Comparison of ENCODE assay signal across 14 cellular contexts in the genomic region with DNA sequence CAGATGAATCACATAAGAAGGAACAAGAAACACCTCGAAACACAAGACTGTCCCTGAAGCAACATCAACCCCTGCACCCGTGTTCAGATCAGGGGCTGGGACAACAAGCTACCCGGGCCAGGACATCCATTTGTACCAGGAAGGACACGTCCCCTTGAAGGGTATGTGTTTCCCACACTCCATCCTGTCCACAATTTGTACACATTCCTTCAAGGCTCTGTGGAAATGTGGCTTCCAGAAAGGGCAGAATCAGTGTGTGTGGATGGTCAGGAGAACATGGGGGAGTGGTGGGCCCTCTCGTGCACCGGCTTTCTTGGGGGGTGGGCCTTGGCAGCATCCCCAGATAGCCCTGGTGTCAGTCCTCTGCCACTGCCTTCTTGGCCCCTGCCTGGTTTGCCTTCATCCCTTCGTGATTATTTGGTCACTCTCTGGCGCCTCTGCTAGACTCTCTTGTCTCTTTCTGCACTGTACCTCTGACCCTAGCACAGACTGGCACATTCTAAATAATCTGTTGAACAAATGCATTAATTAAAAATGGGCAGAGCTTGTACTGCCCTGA.
"Had no signal": no experiment of that assay in that cellular context is flagged by ENCODE, and none has a peak within 500 bp of the region (broad histone marks: within the 10 kb centered on the region; RNA-seq: fewer than 3 reads in every experiment).

No MANE protein-coding gene starts in this region.

- H3K4me3 ChIP-seq: ascending aorta, colonic mucosa, thoracic aorta, uterus had no signal

- DNase-seq: activated CD4-positive, alpha-beta T cell treated with anti-CD3 and anti-CD28 coated beads for 4 hours; activated CD8-positive, alpha-beta memory T cell treated with anti-CD3 and anti-CD28 coated beads, Interleukin-2, amount 50 U/mL, for 4 hours; activated CD8-positive, alpha-beta T cell treated with anti-CD3 and anti-CD28 coated beads for 36 hours; colonic mucosa; foreskin melanocyte; hippocampal formation; nucleus accumbens; stimulated activated CD4-positive, alpha-beta T cell treated with anti-CD3 and anti-CD28 coated beads, Interleukin-4, amount 100 ng/mL, for 4 hours; stimulated activated naive CD8-positive, alpha-beta T cell treated with anti-CD3 and anti-CD28 coated beads, Interleukin-15, amount 100 ng/mL, for 72 hours; T-helper 1 cell; uterus had no signal

- ATAC-seq: activated CD8-positive, alpha-beta T cell treated with anti-CD3 and anti-CD28 coated beads for 36 hours; natural killer cell treated with Interleukin-12 subunit alpha and Interleukin-12 subunit beta and Interleukin-15 and Interleukin-18, amount 100 ng/mL, for 72 hours; stimulated activated naive CD8-positive, alpha-beta T cell treated with anti-CD3 and anti-CD28 coated beads, Interleukin-15, amount 100 ng/mL, for 72 hours had no signal

- H3K36me3 ChIP-seq: colonic mucosa, uterus had no signal

- H3K27me3 ChIP-seq: ascending aorta, colonic mucosa, uterus had no signal

- H3K27ac ChIP-seq: ascending aorta, colonic mucosa, thoracic aorta had no signal

- H3K4me1 ChIP-seq: ascending aorta, colonic mucosa had no signal

- H3K9me3 Mint-ChIP-seq: activated CD8-positive, alpha-beta T cell treated with anti-CD3 and anti-CD28 coated beads for 36 hours; natural killer cell treated with Interleukin-12 subunit alpha and Interleukin-12 subunit beta and Interleukin-15 and Interleukin-18, amount 100 ng/mL, for 72 hours; stimulated activated naive CD8-positive, alpha-beta T cell treated with anti-CD3 and anti-CD28 coated beads, Interleukin-15, amount 100 ng/mL, for 72 hours had no signal

- H3K9me3 ChIP-seq: ascending aorta, colonic mucosa, thoracic aorta, uterus had no signal

- H3K27ac Mint-ChIP-seq: activated CD8-positive, alpha-beta T cell treated with anti-CD3 and anti-CD28 coated beads for 36 hours; stimulated activated naive CD8-positive, alpha-beta T cell treated with anti-CD3 and anti-CD28 coated beads, Interleukin-15, amount 100 ng/mL, for 72 hours had no signal

- H3K4me3 Mint-ChIP-seq: activated CD8-positive, alpha-beta T cell treated with anti-CD3 and anti-CD28 coated beads for 36 hours; natural killer cell treated with Interleukin-12 subunit alpha and Interleukin-12 subunit beta and Interleukin-15 and Interleukin-18, amount 100 ng/mL, for 72 hours; stimulated activated naive CD8-positive, alpha-beta T cell treated with anti-CD3 and anti-CD28 coated beads, Interleukin-15, amount 100 ng/mL, for 72 hours had no signal

- H3K27me3 Mint-ChIP-seq: natural killer cell treated with Interleukin-12 subunit alpha and Interleukin-12 subunit beta and Interleukin-15 and Interleukin-18, amount 100 ng/mL, for 72 hours; stimulated activated naive CD8-positive, alpha-beta T cell treated with anti-CD3 and anti-CD28 coated beads, Interleukin-15, amount 100 ng/mL, for 72 hours had no signal

- H3K36me3 Mint-ChIP-seq: natural killer cell treated with Interleukin-12 subunit alpha and Interleukin-12 subunit beta and Interleukin-15 and Interleukin-18, amount 100 ng/mL, for 72 hours had no signal
